ENCODE assay signal across 1 cellular context in genomic region chr6:125924169-125924568, GRCh38.
TF ChIP-seq lines count a peak whose summit lies in the region.

No MANE protein-coding gene starts in this region.

TF ChIP-seq in K562, 482 proteins besides CTCF, POLR2A, EP300 and RAD21 (continued from another document and continues in another):
- no peak for TF ChIP-seq ZFP36 (IDR thresholded peaks at IDR 0.05; ENCODE audit: low read depth, low read length, partially characterized antibody)
- TF ChIP-seq ZNF212 (CRISPR knock-in tag; IDR thresholded peaks at IDR 0.05), result no peak
- no peak for TF ChIP-seq TFAM (CRISPR knock-in tag; conservative IDR thresholded peaks at IDR 0.05)
- no peak for TF ChIP-seq TCF7L2 (IDR thresholded peaks at IDR 0.05; ENCODE audit: low read depth, low read length)
- TF ChIP-seq ZKSCAN8 (CRISPR knock-in tag; IDR thresholded peaks at IDR 0.05), result no peak
- TF ChIP-seq TAF15 (IDR thresholded peaks at IDR 0.05; ENCODE audit: low read depth, low read length), result no peak
- TF ChIP-seq BRD4 (IDR thresholded peaks at IDR 0.05), result no peak
- TF ChIP-seq NFATC3 (IDR thresholded peaks at IDR 0.05), result 0 out of 2 replicates have a peak, but pooled peaks have one; percentile 45
- no peak for TF ChIP-seq USF1 (CRISPR knock-in tag; IDR thresholded peaks at IDR 0.05)
- no peak for TF ChIP-seq ZBED1 (IDR thresholded peaks at IDR 0.05)
- no peak for TF ChIP-seq YY1 (IDR thresholded peaks at IDR 0.05; ENCODE audit: borderline replicate concordance in 1 of 3, control insufficient read depth in 1 of 3, extremely low read depth in 1 of 3, insufficient read depth in 3 of 3, insufficient read length in 1 of 3, insufficient replicate concordance in 2 of 3, low read depth in 1 of 3, low read length in 2 of 3)
- TF ChIP-seq CEBPB (tag; IDR thresholded peaks at IDR 0.05), result no peak
- no peak for TF ChIP-seq DNMT1 (IDR thresholded peaks at IDR 0.05)
- TF ChIP-seq GMEB1 (CRISPR knock-in tag; IDR thresholded peaks at IDR 0.05), result no peak
- TF ChIP-seq ZFP1 (CRISPR knock-in tag; IDR thresholded peaks at IDR 0.05), result no peak
- TF ChIP-seq ZSCAN29 (IDR thresholded peaks at IDR 0.05), result no peak
- no peak for TF ChIP-seq ZNF253 (CRISPR knock-in tag; conservative IDR thresholded peaks at IDR 0.05)
- no peak for TF ChIP-seq MBD1 (CRISPR knock-in tag; IDR thresholded peaks at IDR 0.05)
- no peak for TF ChIP-seq ZNF354B (CRISPR knock-in tag; IDR thresholded peaks at IDR 0.05)
- no peak for TF ChIP-seq NFIC (IDR thresholded peaks at IDR 0.05)
- 0 out of 2 replicates have a peak, but pooled peaks have one; percentile 40 for TF ChIP-seq POLR2H (tag; IDR thresholded peaks at IDR 0.05; ENCODE audit: low read depth)
- TF ChIP-seq HCFC1 (IDR thresholded peaks at IDR 0.05; ENCODE audit: low read depth, low read length), result no peak
- TF ChIP-seq ZNF766 (CRISPR knock-in tag; conservative IDR thresholded peaks at IDR 0.05), result no peak; the same call in 1 of the 2 replicates
- TF ChIP-seq POLR3G (IDR thresholded peaks at IDR 0.05; ENCODE audit: extremely low read depth, insufficient read length, insufficient replicate concordance), result no peak
- no peak for TF ChIP-seq ZNF57 (CRISPR knock-in tag; IDR thresholded peaks at IDR 0.05)
- peak; percentile 44; the same call in 1 of the 2 replicates for TF ChIP-seq HDAC2 (IDR thresholded peaks at IDR 0.05)
- no peak for TF ChIP-seq RAD51 (IDR thresholded peaks at IDR 0.05; ENCODE audit: borderline replicate concordance, low read depth)
- peak; percentile 62; the same call in 1 of the 2 replicates for TF ChIP-seq DMBX1 (CRISPR knock-in tag; IDR thresholded peaks at IDR 0.05; ENCODE audit: borderline replicate concordance)
- TF ChIP-seq, protein P1, sequence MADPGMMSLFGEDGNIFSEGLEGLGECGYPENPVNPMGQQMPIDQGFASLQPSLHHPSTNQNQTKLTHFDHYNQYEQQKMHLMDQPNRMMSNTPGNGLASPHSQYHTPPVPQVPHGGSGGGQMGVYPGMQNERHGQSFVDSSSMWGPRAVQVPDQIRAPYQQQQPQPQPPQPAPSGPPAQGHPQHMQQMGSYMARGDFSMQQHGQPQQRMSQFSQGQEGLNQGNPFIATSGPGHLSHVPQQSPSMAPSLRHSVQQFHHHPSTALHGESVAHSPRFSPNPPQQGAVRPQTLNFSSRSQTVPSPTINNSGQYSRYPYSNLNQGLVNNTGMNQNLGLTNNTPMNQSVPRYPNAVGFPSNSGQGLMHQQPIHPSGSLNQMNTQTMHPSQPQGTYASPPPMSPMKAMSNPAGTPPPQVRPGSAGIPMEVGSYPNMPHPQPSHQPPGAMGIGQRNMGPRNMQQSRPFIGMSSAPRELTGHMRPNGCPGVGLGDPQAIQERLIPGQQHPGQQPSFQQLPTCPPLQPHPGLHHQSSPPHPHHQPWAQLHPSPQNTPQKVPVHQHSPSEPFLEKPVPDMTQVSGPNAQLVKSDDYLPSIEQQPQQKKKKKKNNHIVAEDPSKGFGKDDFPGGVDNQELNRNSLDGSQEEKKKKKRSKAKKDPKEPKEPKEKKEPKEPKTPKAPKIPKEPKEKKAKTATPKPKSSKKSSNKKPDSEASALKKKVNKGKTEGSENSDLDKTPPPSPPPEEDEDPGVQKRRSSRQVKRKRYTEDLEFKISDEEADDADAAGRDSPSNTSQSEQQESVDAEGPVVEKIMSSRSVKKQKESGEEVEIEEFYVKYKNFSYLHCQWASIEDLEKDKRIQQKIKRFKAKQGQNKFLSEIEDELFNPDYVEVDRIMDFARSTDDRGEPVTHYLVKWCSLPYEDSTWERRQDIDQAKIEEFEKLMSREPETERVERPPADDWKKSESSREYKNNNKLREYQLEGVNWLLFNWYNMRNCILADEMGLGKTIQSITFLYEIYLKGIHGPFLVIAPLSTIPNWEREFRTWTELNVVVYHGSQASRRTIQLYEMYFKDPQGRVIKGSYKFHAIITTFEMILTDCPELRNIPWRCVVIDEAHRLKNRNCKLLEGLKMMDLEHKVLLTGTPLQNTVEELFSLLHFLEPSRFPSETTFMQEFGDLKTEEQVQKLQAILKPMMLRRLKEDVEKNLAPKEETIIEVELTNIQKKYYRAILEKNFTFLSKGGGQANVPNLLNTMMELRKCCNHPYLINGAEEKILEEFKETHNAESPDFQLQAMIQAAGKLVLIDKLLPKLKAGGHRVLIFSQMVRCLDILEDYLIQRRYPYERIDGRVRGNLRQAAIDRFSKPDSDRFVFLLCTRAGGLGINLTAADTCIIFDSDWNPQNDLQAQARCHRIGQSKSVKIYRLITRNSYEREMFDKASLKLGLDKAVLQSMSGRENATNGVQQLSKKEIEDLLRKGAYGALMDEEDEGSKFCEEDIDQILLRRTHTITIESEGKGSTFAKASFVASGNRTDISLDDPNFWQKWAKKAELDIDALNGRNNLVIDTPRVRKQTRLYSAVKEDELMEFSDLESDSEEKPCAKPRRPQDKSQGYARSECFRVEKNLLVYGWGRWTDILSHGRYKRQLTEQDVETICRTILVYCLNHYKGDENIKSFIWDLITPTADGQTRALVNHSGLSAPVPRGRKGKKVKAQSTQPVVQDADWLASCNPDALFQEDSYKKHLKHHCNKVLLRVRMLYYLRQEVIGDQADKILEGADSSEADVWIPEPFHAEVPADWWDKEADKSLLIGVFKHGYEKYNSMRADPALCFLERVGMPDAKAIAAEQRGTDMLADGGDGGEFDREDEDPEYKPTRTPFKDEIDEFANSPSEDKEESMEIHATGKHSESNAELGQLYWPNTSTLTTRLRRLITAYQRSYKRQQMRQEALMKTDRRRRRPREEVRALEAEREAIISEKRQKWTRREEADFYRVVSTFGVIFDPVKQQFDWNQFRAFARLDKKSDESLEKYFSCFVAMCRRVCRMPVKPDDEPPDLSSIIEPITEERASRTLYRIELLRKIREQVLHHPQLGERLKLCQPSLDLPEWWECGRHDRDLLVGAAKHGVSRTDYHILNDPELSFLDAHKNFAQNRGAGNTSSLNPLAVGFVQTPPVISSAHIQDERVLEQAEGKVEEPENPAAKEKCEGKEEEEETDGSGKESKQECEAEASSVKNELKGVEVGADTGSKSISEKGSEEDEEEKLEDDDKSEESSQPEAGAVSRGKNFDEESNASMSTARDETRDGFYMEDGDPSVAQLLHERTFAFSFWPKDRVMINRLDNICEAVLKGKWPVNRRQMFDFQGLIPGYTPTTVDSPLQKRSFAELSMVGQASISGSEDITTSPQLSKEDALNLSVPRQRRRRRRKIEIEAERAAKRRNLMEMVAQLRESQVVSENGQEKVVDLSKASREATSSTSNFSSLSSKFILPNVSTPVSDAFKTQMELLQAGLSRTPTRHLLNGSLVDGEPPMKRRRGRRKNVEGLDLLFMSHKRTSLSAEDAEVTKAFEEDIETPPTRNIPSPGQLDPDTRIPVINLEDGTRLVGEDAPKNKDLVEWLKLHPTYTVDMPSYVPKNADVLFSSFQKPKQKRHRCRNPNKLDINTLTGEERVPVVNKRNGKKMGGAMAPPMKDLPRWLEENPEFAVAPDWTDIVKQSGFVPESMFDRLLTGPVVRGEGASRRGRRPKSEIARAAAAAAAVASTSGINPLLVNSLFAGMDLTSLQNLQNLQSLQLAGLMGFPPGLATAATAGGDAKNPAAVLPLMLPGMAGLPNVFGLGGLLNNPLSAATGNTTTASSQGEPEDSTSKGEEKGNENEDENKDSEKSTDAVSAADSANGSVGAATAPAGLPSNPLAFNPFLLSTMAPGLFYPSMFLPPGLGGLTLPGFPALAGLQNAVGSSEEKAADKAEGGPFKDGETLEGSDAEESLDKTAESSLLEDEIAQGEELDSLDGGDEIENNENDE (IDR thresholded peaks at IDR 0.05; ENCODE audit: low read depth, low read length), result no peak
- TF ChIP-seq ZNF561 (CRISPR knock-in tag; conservative IDR thresholded peaks at IDR 0.05), result no peak
- no peak for TF ChIP-seq RB1 (IDR thresholded peaks at IDR 0.05; ENCODE audit: low read depth)
- TF ChIP-seq PURB (CRISPR knock-in tag; IDR thresholded peaks at IDR 0.05; ENCODE audit: low read depth), result no peak
- peak; percentile 84 for TF ChIP-seq MAFF (IDR thresholded peaks at IDR 0.05; ENCODE audit: low read length)
- no peak for TF ChIP-seq ZNF780A (CRISPR knock-in tag; IDR thresholded peaks at IDR 0.05)
- TF ChIP-seq LEF1 (IDR thresholded peaks at IDR 0.05), result peak; percentile 81
- no peak for TF ChIP-seq SPI1 (IDR thresholded peaks at IDR 0.05; ENCODE audit: borderline replicate concordance, low read depth, low read length)
- peak; percentile 95 for TF ChIP-seq NFE2 (IDR thresholded peaks at IDR 0.05; ENCODE audit: low read depth)
- TF ChIP-seq KDM5B (IDR thresholded peaks at IDR 0.05; ENCODE audit: insufficient replicate concordance, low read depth, low read length), result no peak
- no peak for TF ChIP-seq ZBTB33 (CRISPR knock-in tag; IDR thresholded peaks at IDR 0.05)
- no peak for TF ChIP-seq TAF7 (tag; IDR thresholded peaks at IDR 0.05)
- 0 out of 2 replicates have a peak, but pooled peaks have one; percentile 50 for TF ChIP-seq ZNF589 (CRISPR knock-in tag; IDR thresholded peaks at IDR 0.05; ENCODE audit: low read depth)
- TF ChIP-seq ARID2 (IDR thresholded peaks at IDR 0.05), result no peak
- TF ChIP-seq MCM2 (IDR thresholded peaks at IDR 0.05; ENCODE audit: low read depth), result no peak
- TF ChIP-seq ZNF639 (CRISPR knock-in tag; conservative IDR thresholded peaks at IDR 0.05 in 1 of 2, IDR thresholded peaks at IDR 0.05 in 1 of 2), result 0 out of 4 replicates have a peak, but pooled peaks of 1 of the 2 experiments have one; percentile 59
- TF ChIP-seq ILK (tag; IDR thresholded peaks at IDR 0.05; ENCODE audit: borderline replicate concordance, low read depth), result no peak
- TF ChIP-seq, protein P2, sequence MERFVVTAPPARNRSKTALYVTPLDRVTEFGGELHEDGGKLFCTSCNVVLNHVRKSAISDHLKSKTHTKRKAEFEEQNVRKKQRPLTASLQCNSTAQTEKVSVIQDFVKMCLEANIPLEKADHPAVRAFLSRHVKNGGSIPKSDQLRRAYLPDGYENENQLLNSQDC (CRISPR knock-in tag; IDR thresholded peaks at IDR 0.05), result no peak
- no peak for TF ChIP-seq KAT7 (CRISPR knock-in tag; IDR thresholded peaks at IDR 0.05; ENCODE audit: borderline replicate concordance)
- no peak for TF ChIP-seq TAF9B (IDR thresholded peaks at IDR 0.05; ENCODE audit: partially characterized antibody)
